ENCODE assay signal across 8 cellular contexts in genomic region chr4:9381012-9381534, GRCh38. TPM values are rescaled to one million over a fixed set of nuclear protein-coding genes. Genes with fewer than 3 reads are reported as not detected.
A peak's percentile ranks its signal among the peaks of the same experiment; 100 is the strongest.
DNase-seq lines count a peak whose midpoint lies in the region; ATAC-seq and TF ChIP-seq lines count a peak whose summit lies in the region.
"Not testable (repeated sequence)": the region's sequence is repeated elsewhere in the genome, so short reads cannot be mapped to it uniquely, and the experiment has no call there.

No MANE protein-coding gene starts in this region.

- intact Hi-C loops in PC-3 (cut with micrococcal nuclease); mammary epithelial cell (cut with micrococcal nuclease); left ventricle myocardium superior (cut with micrococcal nuclease): not testable (repeated sequence)

- CTCF ChIA-PET in PC-3 (lab: Charles Lee); mammary epithelial cell (lab: Charles Lee; ENCODE audit: low non-redundant PET): not testable (repeated sequence)

- not testable (repeated sequence) for H3K4me1 ChIP-seq in PC-3 (ENCODE audit: insufficient read depth, low read length); mammary epithelial cell (ENCODE audit: insufficient read depth, low read length)

- H3K4me1 Mint-ChIP-seq in natural killer cell treated with Interleukin-12 subunit alpha and Interleukin-12 subunit beta and Interleukin-15 and Interleukin-18, amount 100 ng/mL, for 72 hours (ENCODE audit: low read depth in 2 of 2) = not testable (repeated sequence)

- H3K27me3 Mint-ChIP-seq in natural killer cell treated with Interleukin-12 subunit alpha and Interleukin-12 subunit beta and Interleukin-15 and Interleukin-18, amount 100 ng/mL, for 72 hours = not testable (repeated sequence)

- H3K27ac ChIP-seq in 22Rv1; PC-3 (ENCODE audit: low read length); mammary epithelial cell (ENCODE audit: insufficient read depth, low read depth, low read length): not testable (repeated sequence)

- in situ Hi-C loops in mammary epithelial cell (cut with MboI; ENCODE audit: low sequenced_read_pairs in 2 of 2) = not testable (repeated sequence)

- H3K36me3 ChIP-seq in PC-3 (ENCODE audit: low read depth, low read length); mammary epithelial cell (ENCODE audit: insufficient read depth, low read length): not testable (repeated sequence)

- H3K4me3 Mint-ChIP-seq in natural killer cell treated with Interleukin-12 subunit alpha and Interleukin-12 subunit beta and Interleukin-15 and Interleukin-18, amount 100 ng/mL, for 72 hours = not testable (repeated sequence)

- POLR2A ChIA-PET in PC-3 (lab: Charles Lee; ENCODE audit: unreplicated experiment) = not testable (repeated sequence)

- not testable (repeated sequence) for H2AFZ ChIP-seq in PC-3 (ENCODE audit: low read length)
- H2AFZ ChIP-seq in mammary epithelial cell (ENCODE audit: low read depth, low read length) = peak overlapping the region; percentile 59

- H3K9me3 ChIP-seq in PC-3 (ENCODE audit: low read length); mammary epithelial cell (replicated peaks; ENCODE audit: insufficient read depth, low read length): not testable (repeated sequence)

- not testable (repeated sequence) for H3K4me3 ChIP-seq in PC-3 (ENCODE audit: low read length)
- peak overlapping the region in 1 of 3 experiments; percentile 40 for H3K4me3 ChIP-seq in mammary epithelial cell (replicated peaks in 1 of 3; ENCODE audit: insufficient read depth in 1 of 3, low read depth in 2 of 3, low read length in 3 of 3)

- H3K4me2 ChIP-seq in PC-3 (ENCODE audit: low read length) (0 out of 2 replicates have a peak overlapping the region, but pooled peaks have one; percentile 44), mammary epithelial cell (ENCODE audit: insufficient read depth, low read depth, low read length) (peak overlapping the region; percentile 42)

- not testable (repeated sequence) for H3K9me2 ChIP-seq in PC-3 (replicated peaks; ENCODE audit: low read length)

- peak; percentile 51 for ATAC-seq in GM18511 (IDR thresholded peaks at IDR 0.05; ENCODE audit: unreplicated experiment)
- not testable (repeated sequence) for ATAC-seq in PC-3; left ventricle myocardium superior; natural killer cell treated with Interleukin-12 subunit alpha and Interleukin-12 subunit beta and Interleukin-15 and Interleukin-18, amount 100 ng/mL, for 72 hours

- not testable (repeated sequence) for H3K9me3 Mint-ChIP-seq in natural killer cell treated with Interleukin-12 subunit alpha and Interleukin-12 subunit beta and Interleukin-15 and Interleukin-18, amount 100 ng/mL, for 72 hours

- dilution Hi-C loops in mammary epithelial cell (cut with HindIII; ENCODE audit: low sequenced_read_pairs) = not testable (repeated sequence)

- not testable (repeated sequence) for BruUV-seq in PC-3 (replicated peaks; lab: Mats Ljungman, UMichigan); mammary epithelial cell (replicated peaks; lab: Mats Ljungman, UMichigan)

- DNase-seq in PC-3, mammary epithelial cell: not testable (repeated sequence)
- DNase-seq in activated CD8-positive, alpha-beta memory T cell treated with anti-CD3 and anti-CD28 coated beads for 24 hours = peak; percentile 71
- peak; percentile 66 for DNase-seq in left ventricle myocardium superior
- DNase-seq in natural killer cell treated with Interleukin-12 subunit alpha and Interleukin-12 subunit beta and Interleukin-15 and Interleukin-18, amount 100 ng/mL, for 72 hours (ENCODE audit: low spot score) = peak; percentile 64
- peak; percentile 44 for DNase-seq in stimulated activated CD4-positive, alpha-beta T cell treated with anti-CD3 and anti-CD28 coated beads, Interleukin-2, amount 100 ng/mL, for 4 hours (ENCODE audit: low read depth)

- 8% methylated on average over 8 of the region's 36 CpGs for WGBS in mammary epithelial cell (ENCODE audit: low coverage, missing lambda C conversion rate)

- TF ChIP-seq CTCF in 22Rv1 (IDR thresholded peaks at IDR 0.05) (peak; percentile 77), PC-3 (conservative IDR thresholded peaks at IDR 0.05; ENCODE audit: low read depth, low read length) (peak; percentile 30; the same call in 1 of the 2 replicates), mammary epithelial cell (conservative IDR thresholded peaks at IDR 0.05 in 1 of 2, IDR thresholded peaks at IDR 0.05 in 1 of 2; ENCODE audit: extremely low read depth in 1 of 2, insufficient read depth in 1 of 2, low read depth in 1 of 2, low read length in 2 of 2) (peak in 1 of 2 donors; percentile 3)

- not testable (repeated sequence) for H4K20me1 ChIP-seq in PC-3 (ENCODE audit: low read length); mammary epithelial cell (ENCODE audit: insufficient read depth, low read length)

- H3K9ac ChIP-seq in PC-3 (ENCODE audit: low read length); mammary epithelial cell (ENCODE audit: insufficient read depth, low read length): not testable (repeated sequence)

- H3F3A ChIP-seq in PC-3 (ENCODE audit: low read length, unreplicated experiment) = not testable (repeated sequence)

- H3K27ac Mint-ChIP-seq in natural killer cell treated with Interleukin-12 subunit alpha and Interleukin-12 subunit beta and Interleukin-15 and Interleukin-18, amount 100 ng/mL, for 72 hours = not testable (repeated sequence)

- H3K27me3 ChIP-seq in PC-3 (ENCODE audit: low read length); mammary epithelial cell (ENCODE audit: insufficient read depth, low read length): not testable (repeated sequence)

- H3K79me2 ChIP-seq in PC-3 (ENCODE audit: low read length); mammary epithelial cell (ENCODE audit: insufficient read depth, low read length): not testable (repeated sequence)

- H3K36me3 Mint-ChIP-seq in natural killer cell treated with Interleukin-12 subunit alpha and Interleukin-12 subunit beta and Interleukin-15 and Interleukin-18, amount 100 ng/mL, for 72 hours = not testable (repeated sequence)

RNA-seq across cellular contexts. Expression of gene USP17L30, which starts 18.1 kb away (rescaled TPM):
- total RNA-seq in PC-3 (2014; rRNA removed) (not detected in 2 replicates), mammary epithelial cell (not detected), left ventricle myocardium superior (not detected)
- not detected for polyA plus RNA-seq in mammary epithelial cell
- not detected for polyA minus RNA-seq in mammary epithelial cell
- total RNA-seq in natural killer cell treated with Interleukin-12 subunit alpha and Interleukin-12 subunit beta and Interleukin-15 and Interleukin-18, amount 100 ng/mL, for 72 hours = not detected

RNA-seq across cellular contexts. Expression of gene USP17L29, which starts 27.6 kb away (rescaled TPM):
- total RNA-seq in PC-3 (2014; rRNA removed) (not detected in 2 replicates), mammary epithelial cell (not detected), left ventricle myocardium superior (not detected)
- polyA plus RNA-seq in mammary epithelial cell = not detected
- polyA minus RNA-seq in mammary epithelial cell = not detected
- total RNA-seq in natural killer cell treated with Interleukin-12 subunit alpha and Interleukin-12 subunit beta and Interleukin-15 and Interleukin-18, amount 100 ng/mL, for 72 hours = not detected

RNA-seq across cellular contexts. Expression of gene USP17L28, which starts 32.4 kb away (rescaled TPM):
- total RNA-seq in PC-3 (2014; rRNA removed) (not detected in 2 replicates), mammary epithelial cell (not detected), left ventricle myocardium superior (not detected)
- not detected for polyA plus RNA-seq in mammary epithelial cell
- polyA minus RNA-seq in mammary epithelial cell = not detected
- total RNA-seq in natural killer cell treated with Interleukin-12 subunit alpha and Interleukin-12 subunit beta and Interleukin-15 and Interleukin-18, amount 100 ng/mL, for 72 hours = not detected

RNA-seq across cellular contexts. Expression of gene USP17L27, which starts 37.1 kb away (rescaled TPM):
- not detected in 2 replicates for total RNA-seq in PC-3 (2014; rRNA removed)
- total RNA-seq in mammary epithelial cell = not detected
- not detected for polyA plus RNA-seq in mammary epithelial cell
- polyA minus RNA-seq in mammary epithelial cell = not detected
- total RNA-seq in left ventricle myocardium superior = not detected
- not detected for total RNA-seq in natural killer cell treated with Interleukin-12 subunit alpha and Interleukin-12 subunit beta and Interleukin-15 and Interleukin-18, amount 100 ng/mL, for 72 hours

RNA-seq across cellular contexts. Expression of gene USP17L5, which starts 41.9 kb away (rescaled TPM):
- total RNA-seq in PC-3 (2014; rRNA removed) (not detected in 2 replicates), mammary epithelial cell (not detected), left ventricle myocardium superior (not detected)
- polyA plus RNA-seq in mammary epithelial cell = not detected
- not detected for polyA minus RNA-seq in mammary epithelial cell
- not detected for total RNA-seq in natural killer cell treated with Interleukin-12 subunit alpha and Interleukin-12 subunit beta and Interleukin-15 and Interleukin-18, amount 100 ng/mL, for 72 hours
